Comparison of ENCODE assay signal across 8 cellular contexts in genomic region chr19:18281082-18282020, GRCh38.
DNase-seq lines count a peak whose midpoint lies in the region; ATAC-seq and FAIRE-seq lines count a peak whose summit lies in the region.

Gene JUND, minus strand, starts transcription at chr19:18281622. Its CDS starts 138 bp downstream, at chr19:18281484.

- H3K27me3 ChIP-seq in BLaER1 (no peaks in the 10 kb centered on the region), layer of hippocampus (ENCODE audit: control insufficient read depth, insufficient read depth, low read length) (no peaks in the 10 kb centered on the region)

- H3K4me2 ChIP-seq in BLaER1, result peak within 1 kb of the TSS; percentile 95

- H3K27ac ChIP-seq in BLaER1 (peak within 1 kb of the TSS; percentile 100), cingulate gyrus (ENCODE audit: low read depth, low read length) (peak within 1 kb of the TSS; percentile 100), layer of hippocampus (ENCODE audit: low read depth, low read length) (peak within 1 kb of the TSS; percentile 100)

- ATAC-seq in HG03442 (IDR thresholded peaks at IDR 0.05; ENCODE audit: unreplicated experiment), result peak; percentile 63

- H3K4me3 ChIP-seq in BLaER1, result peak within 1 kb of the TSS; percentile 99

- H3K36me3 ChIP-seq in BLaER1, result peaks cover 25% of the 10 kb centered on the region

- peak within 1 kb of the TSS; percentile 100 for H3K9ac ChIP-seq in BLaER1

- peaks cover 48% of the 10 kb centered on the region for H4K20me1 ChIP-seq in BLaER1

- FAIRE-seq in GM19239 (lab: Jason Lieb, UNC), result peak; percentile 90

- no peaks in the 10 kb centered on the region for H3K9me3 ChIP-seq in BLaER1

- peak; percentile 93 for DNase-seq in GM19239 (ENCODE audit: insufficient read length, low spot score)
- DNase-seq in NCI-H524 (lab: John Stamatoyannopoulos, UW), result peak; percentile 94 to 98
- peak; percentile 98 for DNase-seq in activated CD4-positive, alpha-beta T cell treated with anti-CD3 and anti-CD28 coated beads for 48 hours
- peak; percentile 92 to 98 (median 94) for DNase-seq in stimulated activated CD4-positive, alpha-beta T cell treated with anti-CD3 and anti-CD28 coated beads, Interleukin-1b, Interleukin-23, amount 100 ng/mL, for 24 hours (ENCODE audit: low read depth in 4 of 4, low spot score in 1 of 4)

- H3K4me1 ChIP-seq in BLaER1, result peaks cover 62% of the 10 kb centered on the region

Comparison
In these comparisons a context has a peak if more than half of its experiments do, and no peak if none do; other contexts are left out.
1. Peak in every context shown above with its lines: DNase-seq, ATAC-seq, H3K4me3 ChIP-seq and H3K27ac ChIP-seq.